8 cellular contexts compared by ENCODE assay signal in genomic region chr1:209784276-209785169, GRCh38.
DNase-seq lines count a peak whose midpoint lies in the region; ATAC-seq and TF ChIP-seq lines count a peak whose summit lies in the region.

Gene C1orf74, minus strand, starts transcription at chr1:209784559. Its CDS starts 925 bp downstream, at chr1:209783634.

- ATAC-seq in GM18909 (IDR thresholded peaks at IDR 0.05; ENCODE audit: poor library complexity, unreplicated experiment) (peak; percentile 99), HG03159 (IDR thresholded peaks at IDR 0.05; ENCODE audit: unreplicated experiment) (peak; percentile 99)

- TF ChIP-seq CTCF in WI38 (IDR thresholded peaks at IDR 0.05; ENCODE audit: low read depth, low read length): no peak
- TF ChIP-seq CTCF in cardiac fibroblast (IDR thresholded peaks at IDR 0.05; ENCODE audit: low read depth, low read length): no peak

- H3K4me3 ChIP-seq in WI38 (ENCODE audit: low read depth, low read length) (peak within 1 kb of the TSS; percentile 94), cardiac fibroblast (replicated peaks in 1 of 2; ENCODE audit: low read depth in 2 of 2, low read length in 2 of 2) (peak within 1 kb of the TSS; percentile 76 to 87), skin epidermis (peak within 1 kb of the TSS; percentile 43 to 68 (median 50))

- DNase-seq in AG08395 (ENCODE audit: low spot score): peak; percentile 100
- DNase-seq in NCI-H2227 (lab: John Stamatoyannopoulos, UW; ENCODE audit: unreplicated experiment): peak; percentile 100
- DNase-seq in cardiac fibroblast (ENCODE audit: low read depth in 2 of 2): peak; percentile 98
- peak; percentile 99 for DNase-seq in iPS-NIHi11 (ENCODE audit: low spot score)

- H3K27ac ChIP-seq in skin epidermis: peak within 1 kb of the TSS; percentile 37 to 96 (median 89)

Comparison
In these comparisons a context has a peak if more than half of its experiments do, and no peak if none do; other contexts are left out.
1. Peak in every context shown above with its lines: DNase-seq, ATAC-seq, H3K4me3 ChIP-seq and H3K27ac ChIP-seq.